ENCODE assay signal across 7 cellular contexts in genomic region chr7:150778738-150779301, GRCh38. TPM values are rescaled to one million over a fixed set of nuclear protein-coding genes. Genes with fewer than 3 reads are reported as not detected.
DNase-seq lines count a peak whose midpoint lies in the region; ATAC-seq, FAIRE-seq and TF ChIP-seq lines count a peak whose summit lies in the region.

No MANE protein-coding gene starts in this region.

- TF ChIP-seq POLR2A in GM12891 (IDR thresholded peaks at IDR 0.05; ENCODE audit: low read depth, low read length) (no peak), GM18505 (IDR thresholded peaks at IDR 0.05; ENCODE audit: borderline replicate concordance, extremely low read depth, insufficient read depth, insufficient read length) (no peak)

- H3K4me3 ChIP-seq in adipocyte (ENCODE audit: low read length): no peak overlapping the region
- H3K4me3 ChIP-seq in left ventricle myocardium inferior: no peak overlapping the region

- H3K27ac ChIP-seq in left ventricle myocardium inferior (replicated peaks): no peak overlapping the region

- H3K9me3 ChIP-seq in adipocyte (ENCODE audit: control insufficient read depth, low read length) (no peaks in the 10 kb centered on the region), left ventricle myocardium inferior (replicated peaks) (peaks cover 8% of the 10 kb centered on the region)

- no peaks in the 10 kb centered on the region for H3K27me3 ChIP-seq in adipocyte (replicated peaks; ENCODE audit: control insufficient read depth, insufficient read depth, low read length)
- H3K27me3 ChIP-seq in left ventricle myocardium inferior (ENCODE audit: low read depth): no peaks in the 10 kb centered on the region

- H3K9ac ChIP-seq in adipocyte (ENCODE audit: low read length): no peak overlapping the region

- FAIRE-seq in GM12891 (lab: Jason Lieb, UNC): peak; percentile 78

- ATAC-seq in GM18505 (IDR thresholded peaks at IDR 0.05; ENCODE audit: unreplicated experiment): no peak

- no peaks in the 10 kb centered on the region for H3K36me3 ChIP-seq in adipocyte (ENCODE audit: control insufficient read depth, insufficient read depth, low read length, severe bottlenecking)
- no peaks in the 10 kb centered on the region for H3K36me3 ChIP-seq in left ventricle myocardium inferior

- no peak for DNase-seq in GM12891 (ENCODE audit: insufficient read length, low spot score)
- DNase-seq in NCI-H1105 (lab: John Stamatoyannopoulos, UW): peak; percentile 68
- DNase-seq in T follicular helper cell (ENCODE audit: low read depth): peak; percentile 58
- peak; percentile 83 for DNase-seq in adipocyte (ENCODE audit: low read depth)
- DNase-seq in left ventricle myocardium inferior: peak; percentile 85
- DNase-seq in retina: peak; percentile 74

- H3K4me1 ChIP-seq in adipocyte (ENCODE audit: control insufficient read depth, insufficient read depth, low read length) (peaks cover 20% of the 10 kb centered on the region), left ventricle myocardium inferior (peaks cover 7% of the 10 kb centered on the region)

- peak; percentile 94 for TF ChIP-seq CTCF in left ventricle myocardium inferior (IDR thresholded peaks at IDR 0.05; ENCODE audit: borderline replicate concordance)

- intact Hi-C loops in left ventricle myocardium inferior (cut with micrococcal nuclease): loop anchor here (5.0 kb wide), 2 partner anchors 98 to 208 kb away; no protein-coding TSS in a partner anchor

TF ChIP-seq in GM12891, 5 proteins besides CTCF, POLR2A, EP300 and RAD21:
- TF ChIP-seq SPI1 (IDR thresholded peaks at IDR 0.05; ENCODE audit: low read depth, low read length) (no peak), PAX5 (IDR thresholded peaks at IDR 0.05; ENCODE audit: insufficient read depth, low read length, severe bottlenecking) (no peak), POLR2AphosphoS5 (IDR thresholded peaks at IDR 0.05; ENCODE audit: low read depth, low read length) (no peak), TAF1 (IDR thresholded peaks at IDR 0.05; ENCODE audit: low read depth, low read length) (no peak), POU2F2 (IDR thresholded peaks at IDR 0.05; ENCODE audit: low read depth, low read length) (no peak)

RNA-seq across cellular contexts. Expression of gene TMEM176B, which starts 21.3 kb away (rescaled TPM):
- polyA plus RNA-seq in GM12891 (2012; ENCODE audit: low read depth, missing spikeins): not detected
- total RNA-seq in left ventricle myocardium inferior: 34.0 TPM

RNA-seq across cellular contexts. Expression of gene TMEM176A, which starts 21.7 kb away (rescaled TPM):
- polyA plus RNA-seq in GM12891 (2012; ENCODE audit: low read depth, missing spikeins): not detected
- 18.5 TPM for total RNA-seq in left ventricle myocardium inferior

RNA-seq across cellular contexts. Expression of gene GIMAP5, which starts 41.6 kb away (rescaled TPM):
- polyA plus RNA-seq in GM12891 (2012; ENCODE audit: low read depth, missing spikeins): 20.0 TPM
- total RNA-seq in left ventricle myocardium inferior: 10.7 TPM
